Comparison of ENCODE assay signal across 1 cellular context in the genomic region with DNA sequence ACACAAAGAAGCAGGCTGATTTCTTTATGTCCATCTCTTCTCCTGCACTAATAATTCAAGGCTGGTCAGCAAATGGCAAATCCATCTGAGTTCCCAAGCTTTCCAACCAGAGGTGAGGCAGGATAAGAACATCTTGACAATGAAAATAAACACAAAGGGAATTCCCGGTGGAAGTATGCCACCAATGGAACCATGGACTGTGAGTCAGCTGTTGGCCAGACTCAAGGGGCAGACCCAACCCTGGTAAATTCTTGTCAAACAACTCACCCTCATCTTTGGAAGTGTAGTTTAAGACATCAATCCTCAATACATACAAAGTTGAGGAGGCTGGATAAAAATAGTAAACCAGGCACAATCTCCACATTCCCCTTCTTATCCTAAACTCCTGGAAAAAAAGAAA.
TF ChIP-seq lines count a peak whose summit lies in the region.

No MANE protein-coding gene starts in this region.

TF ChIP-seq in IMR-90, 13 proteins besides CTCF, POLR2A, EP300 and RAD21:
- TF ChIP-seq BHLHE40 (IDR thresholded peaks at IDR 0.05; ENCODE audit: low read depth, low read length) = no peak
- no peak for TF ChIP-seq CEBPB (IDR thresholded peaks at IDR 0.05; ENCODE audit: low read depth, low read length)
- TF ChIP-seq RFX5 (IDR thresholded peaks at IDR 0.05; ENCODE audit: low read depth, low read length) = 0 out of 2 replicates have a peak, but pooled peaks have one; percentile 19
- TF ChIP-seq MXI1 (IDR thresholded peaks at IDR 0.05; ENCODE audit: borderline replicate concordance, low read depth, low read length) = no peak
